In genomic region chrX:108091266-108091877, GRCh38 we compare ENCODE assay signal across 8 cellular contexts. TPM values are rescaled to one million over a fixed set of nuclear protein-coding genes. Genes with fewer than 3 reads are reported as not detected.
A peak's percentile ranks its signal among the peaks of the same experiment; 100 is the strongest.
DNase-seq lines count a peak whose midpoint lies in the region; ATAC-seq and TF ChIP-seq lines count a peak whose summit lies in the region.

A gene with protein sequence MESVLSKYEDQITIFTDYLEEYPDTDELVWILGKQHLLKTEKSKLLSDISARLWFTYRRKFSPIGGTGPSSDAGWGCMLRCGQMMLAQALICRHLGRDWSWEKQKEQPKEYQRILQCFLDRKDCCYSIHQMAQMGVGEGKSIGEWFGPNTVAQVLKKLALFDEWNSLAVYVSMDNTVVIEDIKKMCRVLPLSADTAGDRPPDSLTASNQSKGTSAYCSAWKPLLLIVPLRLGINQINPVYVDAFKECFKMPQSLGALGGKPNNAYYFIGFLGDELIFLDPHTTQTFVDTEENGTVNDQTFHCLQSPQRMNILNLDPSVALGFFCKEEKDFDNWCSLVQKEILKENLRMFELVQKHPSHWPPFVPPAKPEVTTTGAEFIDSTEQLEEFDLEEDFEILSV (plus strand): TSS chrX:108091778. CDS start chrX:108091827, 49 bp downstream.
A gene with protein sequence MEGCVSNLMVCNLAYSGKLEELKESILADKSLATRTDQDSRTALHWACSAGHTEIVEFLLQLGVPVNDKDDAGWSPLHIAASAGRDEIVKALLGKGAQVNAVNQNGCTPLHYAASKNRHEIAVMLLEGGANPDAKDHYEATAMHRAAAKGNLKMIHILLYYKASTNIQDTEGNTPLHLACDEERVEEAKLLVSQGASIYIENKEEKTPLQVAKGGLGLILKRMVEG (minus strand): TSS chrX:108091542. CDS start chrX:108091520, 22 bp downstream.

- WGBS in thymus = under 1% methylated on average over 47 of the region's 47 CpGs

- H3K27ac ChIP-seq in thymus (ENCODE audit: low read depth) = peak within 1 kb of the TSS; percentile 95

- peak; percentile 95 for ATAC-seq in HG02759 (IDR thresholded peaks at IDR 0.05; ENCODE audit: unreplicated experiment)

- H3K9me3 Mint-ChIP-seq in activated naive CD8-positive, alpha-beta T cell treated with anti-CD3 and anti-CD28 coated beads for 36 hours = no peaks in the 10 kb centered on the region
- H3K9me3 Mint-ChIP-seq in glutamatergic neuron (ENCODE audit: unreplicated experiment) (no peaks in the 10 kb centered on the region), osteocyte (ENCODE audit: unreplicated experiment) (no peaks in the 10 kb centered on the region)

- no peaks in the 10 kb centered on the region for H3K27me3 ChIP-seq in thymus (ENCODE audit: control insufficient read depth, insufficient read depth)

- TF ChIP-seq CTCF in GM12875 (IDR thresholded peaks at IDR 0.05; ENCODE audit: borderline replicate concordance, insufficient read depth, low read depth, low read length) (no peak), glutamatergic neuron (IDR thresholded peaks at IDR 0.05; ENCODE audit: partially characterized antibody, unreplicated experiment) (no peak), osteocyte (IDR thresholded peaks at IDR 0.05) (peak; percentile 10)

- DNase-seq in NCI-H1105 treated with DMSO at 0.1 percent for 48 hours (lab: John Stamatoyannopoulos, UW) (peak; percentile 93), SKM-1 (lab: John Stamatoyannopoulos, UW; ENCODE audit: unreplicated experiment) (peak; percentile 76), glutamatergic neuron (peak; percentile 87), osteocyte (ENCODE audit: extremely low spot score, unreplicated experiment) (peak; percentile 99)
- peak; percentile 88 for DNase-seq in activated naive CD8-positive, alpha-beta T cell treated with anti-CD3 and anti-CD28 coated beads for 36 hours

- H3K4me1 ChIP-seq in thymus (ENCODE audit: control insufficient read depth, insufficient read depth, low read length) = no peaks in the 10 kb centered on the region

- H3K4me3 ChIP-seq in GM12875 (ENCODE audit: low read depth, low read length) (peak within 1 kb of the TSS; percentile 73), thymus (ENCODE audit: low read length) (peak within 1 kb of the TSS; percentile 65)

- H3K9me3 ChIP-seq in thymus (ENCODE audit: control insufficient read depth) = no peaks in the 10 kb centered on the region

- H3K36me3 ChIP-seq in thymus (ENCODE audit: control insufficient read depth, insufficient read depth) = no peaks in the 10 kb centered on the region

- H3K36me3 Mint-ChIP-seq in activated naive CD8-positive, alpha-beta T cell treated with anti-CD3 and anti-CD28 coated beads for 36 hours = peaks cover 3% of the 10 kb centered on the region
- H3K36me3 Mint-ChIP-seq in glutamatergic neuron (ENCODE audit: unreplicated experiment) (no peaks in the 10 kb centered on the region), osteocyte (ENCODE audit: unreplicated experiment) (peaks cover 11% of the 10 kb centered on the region)

- no peak within 1 kb of the TSS for H3K27ac Mint-ChIP-seq in activated naive CD8-positive, alpha-beta T cell treated with anti-CD3 and anti-CD28 coated beads for 36 hours
- H3K27ac Mint-ChIP-seq in glutamatergic neuron (ENCODE audit: unreplicated experiment) (no peak within 1 kb of the TSS), osteocyte (ENCODE audit: unreplicated experiment) (no peak within 1 kb of the TSS)

- no peak within 1 kb of the TSS for H3K4me3 Mint-ChIP-seq in activated naive CD8-positive, alpha-beta T cell treated with anti-CD3 and anti-CD28 coated beads for 36 hours
- H3K4me3 Mint-ChIP-seq in glutamatergic neuron (ENCODE audit: unreplicated experiment) = no peak within 1 kb of the TSS
- no peak within 1 kb of the TSS for H3K4me3 Mint-ChIP-seq in osteocyte (ENCODE audit: unreplicated experiment)

- peaks cover 3% of the 10 kb centered on the region for H3K4me1 Mint-ChIP-seq in activated naive CD8-positive, alpha-beta T cell treated with anti-CD3 and anti-CD28 coated beads for 36 hours
- no peaks in the 10 kb centered on the region for H3K4me1 Mint-ChIP-seq in glutamatergic neuron (ENCODE audit: low read depth, unreplicated experiment)
- peaks cover 13% of the 10 kb centered on the region for H3K4me1 Mint-ChIP-seq in osteocyte (ENCODE audit: unreplicated experiment)

- no peaks in the 10 kb centered on the region for H3K27me3 Mint-ChIP-seq in activated naive CD8-positive, alpha-beta T cell treated with anti-CD3 and anti-CD28 coated beads for 36 hours
- peaks cover 2% of the 10 kb centered on the region for H3K27me3 Mint-ChIP-seq in glutamatergic neuron (ENCODE audit: unreplicated experiment)
- H3K27me3 Mint-ChIP-seq in osteocyte (ENCODE audit: unreplicated experiment) = no peaks in the 10 kb centered on the region

RNA-seq across cellular contexts. Expression of the first gene that starts in this region (rescaled TPM):
- 1 to 10 TPM; 6.8 to 8.0 TPM for total RNA-seq in activated naive CD8-positive, alpha-beta T cell treated with anti-CD3 and anti-CD28 coated beads for 36 hours
- total RNA-seq in glutamatergic neuron (ENCODE audit: unreplicated experiment) (11.7 TPM), osteocyte (12.3 and 14.2 TPM in 2 replicates)
- 18.2 TPM for polyA plus RNA-seq in thymus

RNA-seq across cellular contexts. Expression of the second gene that starts in this region (rescaled TPM):
- 10 to 100 TPM; 42.3 to 42.6 TPM for total RNA-seq in activated naive CD8-positive, alpha-beta T cell treated with anti-CD3 and anti-CD28 coated beads for 36 hours
- 26.2 TPM for total RNA-seq in glutamatergic neuron (ENCODE audit: unreplicated experiment)
- 80.1 and 81.7 TPM in 2 replicates for total RNA-seq in osteocyte
- 55.1 TPM for polyA plus RNA-seq in thymus

Comparison
In these comparisons a context has a peak if more than half of its experiments do, and no peak if none do; other contexts are left out.
1. Peak in every context shown above with its lines: DNase-seq, ATAC-seq, H3K4me3 ChIP-seq and H3K27ac ChIP-seq.